1 cellular context compared by ENCODE assay signal in the genomic region with DNA sequence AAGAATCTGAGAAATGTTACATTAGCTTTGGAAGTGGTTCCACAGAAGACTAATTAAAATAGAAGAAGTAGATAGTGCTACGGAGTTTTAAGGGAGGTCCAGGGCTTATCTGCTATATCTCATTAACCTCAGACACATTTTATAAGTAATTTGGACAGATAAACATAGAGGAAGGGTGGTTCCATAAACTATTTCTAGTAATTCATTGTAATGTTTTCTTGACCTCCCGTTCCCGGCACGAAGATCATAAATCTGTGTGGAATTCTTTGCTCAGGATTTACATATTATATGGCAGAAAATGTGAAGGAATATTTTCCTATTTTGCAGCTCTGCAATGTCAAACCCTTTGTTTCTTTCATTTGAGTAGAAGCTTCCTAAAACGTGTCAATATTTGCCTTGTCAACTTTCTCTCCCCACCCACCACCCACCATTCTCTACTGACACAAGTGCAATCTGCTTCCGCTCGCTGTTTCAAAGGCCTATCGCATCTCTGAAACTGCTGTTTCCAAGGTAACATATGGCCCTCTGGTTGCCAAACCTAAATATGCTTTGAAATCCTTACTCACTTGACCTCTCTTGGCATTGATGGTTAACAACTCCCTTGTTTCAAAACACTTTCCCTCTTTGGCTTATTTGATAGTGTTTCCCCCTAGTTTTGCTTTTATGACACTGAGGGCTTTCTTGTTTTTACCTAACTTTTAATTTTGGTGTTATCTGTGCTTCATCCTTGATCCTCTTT.
A peak's percentile ranks its signal among the peaks of the same experiment; 100 is the strongest.
TF ChIP-seq lines count a peak whose summit lies in the region.

No MANE protein-coding gene starts in this region.

TF ChIP-seq in HepG2, 621 proteins besides CTCF, POLR2A, EP300 and RAD21 (continued from another document and continues in another):
- TF ChIP-seq, protein P1, sequence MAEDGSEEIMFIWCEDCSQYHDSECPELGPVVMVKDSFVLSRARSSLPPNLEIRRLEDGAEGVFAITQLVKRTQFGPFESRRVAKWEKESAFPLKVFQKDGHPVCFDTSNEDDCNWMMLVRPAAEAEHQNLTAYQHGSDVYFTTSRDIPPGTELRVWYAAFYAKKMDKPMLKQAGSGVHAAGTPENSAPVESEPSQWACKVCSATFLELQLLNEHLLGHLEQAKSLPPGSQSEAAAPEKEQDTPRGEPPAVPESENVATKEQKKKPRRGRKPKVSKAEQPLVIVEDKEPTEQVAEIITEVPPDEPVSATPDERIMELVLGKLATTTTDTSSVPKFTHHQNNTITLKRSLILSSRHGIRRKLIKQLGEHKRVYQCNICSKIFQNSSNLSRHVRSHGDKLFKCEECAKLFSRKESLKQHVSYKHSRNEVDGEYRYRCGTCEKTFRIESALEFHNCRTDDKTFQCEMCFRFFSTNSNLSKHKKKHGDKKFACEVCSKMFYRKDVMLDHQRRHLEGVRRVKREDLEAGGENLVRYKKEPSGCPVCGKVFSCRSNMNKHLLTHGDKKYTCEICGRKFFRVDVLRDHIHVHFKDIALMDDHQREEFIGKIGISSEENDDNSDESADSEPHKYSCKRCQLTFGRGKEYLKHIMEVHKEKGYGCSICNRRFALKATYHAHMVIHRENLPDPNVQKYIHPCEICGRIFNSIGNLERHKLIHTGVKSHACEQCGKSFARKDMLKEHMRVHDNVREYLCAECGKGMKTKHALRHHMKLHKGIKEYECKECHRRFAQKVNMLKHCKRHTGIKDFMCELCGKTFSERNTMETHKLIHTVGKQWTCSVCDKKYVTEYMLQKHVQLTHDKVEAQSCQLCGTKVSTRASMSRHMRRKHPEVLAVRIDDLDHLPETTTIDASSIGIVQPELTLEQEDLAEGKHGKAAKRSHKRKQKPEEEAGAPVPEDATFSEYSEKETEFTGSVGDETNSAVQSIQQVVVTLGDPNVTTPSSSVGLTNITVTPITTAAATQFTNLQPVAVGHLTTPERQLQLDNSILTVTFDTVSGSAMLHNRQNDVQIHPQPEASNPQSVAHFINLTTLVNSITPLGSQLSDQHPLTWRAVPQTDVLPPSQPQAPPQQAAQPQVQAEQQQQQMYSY (CRISPR knock-in tag; IDR thresholded peaks at IDR 0.05), result no peak
- TF ChIP-seq RFXAP (CRISPR knock-in tag; IDR thresholded peaks at IDR 0.05; ENCODE audit: borderline replicate concordance), result peak; percentile 98
- 0 out of 2 replicates have a peak, but pooled peaks have one; percentile 2 for TF ChIP-seq SMC3 (IDR thresholded peaks at IDR 0.05; ENCODE audit: low read length)
- no peak for TF ChIP-seq JARID2 (CRISPR knock-in tag; IDR thresholded peaks at IDR 0.05; ENCODE audit: insufficient replicate concordance)
- no peak for TF ChIP-seq SOX6 (IDR thresholded peaks at IDR 0.05)
- TF ChIP-seq SOX6 (CRISPR knock-in tag; IDR thresholded peaks at IDR 0.05), result peak; percentile 99
- TF ChIP-seq, protein P2, sequence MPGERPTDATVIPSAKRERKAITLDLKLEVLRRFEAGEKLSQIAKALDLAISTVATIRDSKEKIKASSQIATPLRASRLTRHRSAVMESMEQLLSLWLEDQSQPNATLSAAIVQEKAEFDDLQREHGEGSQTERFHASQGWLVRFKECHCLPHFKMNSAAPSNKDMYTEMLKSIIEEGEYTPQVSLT (CRISPR knock-in tag; IDR thresholded peaks at IDR 0.05; ENCODE audit: borderline replicate concordance, low read depth), result no peak
- TF ChIP-seq, protein P3, sequence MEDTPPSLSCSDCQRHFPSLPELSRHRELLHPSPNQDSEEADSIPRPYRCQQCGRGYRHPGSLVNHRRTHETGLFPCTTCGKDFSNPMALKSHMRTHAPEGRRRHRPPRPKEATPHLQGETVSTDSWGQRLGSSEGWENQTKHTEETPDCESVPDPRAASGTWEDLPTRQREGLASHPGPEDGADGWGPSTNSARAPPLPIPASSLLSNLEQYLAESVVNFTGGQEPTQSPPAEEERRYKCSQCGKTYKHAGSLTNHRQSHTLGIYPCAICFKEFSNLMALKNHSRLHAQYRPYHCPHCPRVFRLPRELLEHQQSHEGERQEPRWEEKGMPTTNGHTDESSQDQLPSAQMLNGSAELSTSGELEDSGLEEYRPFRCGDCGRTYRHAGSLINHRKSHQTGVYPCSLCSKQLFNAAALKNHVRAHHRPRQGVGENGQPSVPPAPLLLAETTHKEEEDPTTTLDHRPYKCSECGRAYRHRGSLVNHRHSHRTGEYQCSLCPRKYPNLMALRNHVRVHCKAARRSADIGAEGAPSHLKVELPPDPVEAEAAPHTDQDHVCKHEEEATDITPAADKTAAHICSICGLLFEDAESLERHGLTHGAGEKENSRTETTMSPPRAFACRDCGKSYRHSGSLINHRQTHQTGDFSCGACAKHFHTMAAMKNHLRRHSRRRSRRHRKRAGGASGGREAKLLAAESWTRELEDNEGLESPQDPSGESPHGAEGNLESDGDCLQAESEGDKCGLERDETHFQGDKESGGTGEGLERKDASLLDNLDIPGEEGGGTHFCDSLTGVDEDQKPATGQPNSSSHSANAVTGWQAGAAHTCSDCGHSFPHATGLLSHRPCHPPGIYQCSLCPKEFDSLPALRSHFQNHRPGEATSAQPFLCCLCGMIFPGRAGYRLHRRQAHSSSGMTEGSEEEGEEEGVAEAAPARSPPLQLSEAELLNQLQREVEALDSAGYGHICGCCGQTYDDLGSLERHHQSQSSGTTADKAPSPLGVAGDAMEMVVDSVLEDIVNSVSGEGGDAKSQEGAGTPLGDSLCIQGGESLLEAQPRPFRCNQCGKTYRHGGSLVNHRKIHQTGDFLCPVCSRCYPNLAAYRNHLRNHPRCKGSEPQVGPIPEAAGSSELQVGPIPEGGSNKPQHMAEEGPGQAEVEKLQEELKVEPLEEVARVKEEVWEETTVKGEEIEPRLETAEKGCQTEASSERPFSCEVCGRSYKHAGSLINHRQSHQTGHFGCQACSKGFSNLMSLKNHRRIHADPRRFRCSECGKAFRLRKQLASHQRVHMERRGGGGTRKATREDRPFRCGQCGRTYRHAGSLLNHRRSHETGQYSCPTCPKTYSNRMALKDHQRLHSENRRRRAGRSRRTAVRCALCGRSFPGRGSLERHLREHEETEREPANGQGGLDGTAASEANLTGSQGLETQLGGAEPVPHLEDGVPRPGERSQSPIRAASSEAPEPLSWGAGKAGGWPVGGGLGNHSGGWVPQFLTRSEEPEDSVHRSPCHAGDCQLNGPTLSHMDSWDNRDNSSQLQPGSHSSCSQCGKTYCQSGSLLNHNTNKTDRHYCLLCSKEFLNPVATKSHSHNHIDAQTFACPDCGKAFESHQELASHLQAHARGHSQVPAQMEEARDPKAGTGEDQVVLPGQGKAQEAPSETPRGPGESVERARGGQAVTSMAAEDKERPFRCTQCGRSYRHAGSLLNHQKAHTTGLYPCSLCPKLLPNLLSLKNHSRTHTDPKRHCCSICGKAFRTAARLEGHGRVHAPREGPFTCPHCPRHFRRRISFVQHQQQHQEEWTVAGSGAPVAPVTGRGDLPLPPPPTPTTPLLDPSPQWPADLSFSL (CRISPR knock-in tag; IDR thresholded peaks at IDR 0.05), result no peak
- TF ChIP-seq CC2D1A (CRISPR knock-in tag; IDR thresholded peaks at IDR 0.05), result no peak
- no peak for TF ChIP-seq IKZF1 (IDR thresholded peaks at IDR 0.05)
- no peak for TF ChIP-seq ZNF557 (CRISPR knock-in tag; IDR thresholded peaks at IDR 0.05)
- TF ChIP-seq ZNF326 (CRISPR knock-in tag; IDR thresholded peaks at IDR 0.05; ENCODE audit: borderline replicate concordance), result no peak
- TF ChIP-seq ZNF660 (CRISPR knock-in tag; IDR thresholded peaks at IDR 0.05; ENCODE audit: borderline replicate concordance, low read depth), result no peak
- no peak for TF ChIP-seq CENPT (CRISPR knock-in tag; IDR thresholded peaks at IDR 0.05; ENCODE audit: low read depth)
- no peak for TF ChIP-seq ZSCAN30 (CRISPR knock-in tag; IDR thresholded peaks at IDR 0.05)
- no peak for TF ChIP-seq XRCC5 (optimal IDR thresholded peaks at IDR 0.05; ENCODE audit: low read length)
- TF ChIP-seq, protein P4, sequence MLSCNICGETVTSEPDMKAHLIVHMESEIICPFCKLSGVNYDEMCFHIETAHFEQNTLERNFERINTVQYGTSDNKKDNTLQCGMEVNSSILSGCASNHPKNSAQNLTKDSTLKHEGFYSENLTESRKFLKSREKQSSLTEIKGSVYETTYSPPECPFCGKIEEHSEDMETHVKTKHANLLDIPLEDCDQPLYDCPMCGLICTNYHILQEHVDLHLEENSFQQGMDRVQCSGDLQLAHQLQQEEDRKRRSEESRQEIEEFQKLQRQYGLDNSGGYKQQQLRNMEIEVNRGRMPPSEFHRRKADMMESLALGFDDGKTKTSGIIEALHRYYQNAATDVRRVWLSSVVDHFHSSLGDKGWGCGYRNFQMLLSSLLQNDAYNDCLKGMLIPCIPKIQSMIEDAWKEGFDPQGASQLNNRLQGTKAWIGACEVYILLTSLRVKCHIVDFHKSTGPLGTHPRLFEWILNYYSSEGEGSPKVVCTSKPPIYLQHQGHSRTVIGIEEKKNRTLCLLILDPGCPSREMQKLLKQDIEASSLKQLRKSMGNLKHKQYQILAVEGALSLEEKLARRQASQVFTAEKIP (CRISPR knock-in tag; IDR thresholded peaks at IDR 0.05; ENCODE audit: borderline replicate concordance), result no peak
- no peak for TF ChIP-seq TSC22D2 (CRISPR knock-in tag; IDR thresholded peaks at IDR 0.05; ENCODE audit: borderline replicate concordance)
- TF ChIP-seq RBAK (CRISPR knock-in tag; IDR thresholded peaks at IDR 0.05), result no peak
- TF ChIP-seq NFE2 (CRISPR knock-in tag; IDR thresholded peaks at IDR 0.05), result no peak
- TF ChIP-seq ZNF670 (CRISPR knock-in tag; IDR thresholded peaks at IDR 0.05; ENCODE audit: borderline replicate concordance), result no peak
- TF ChIP-seq DMAP1 (CRISPR knock-in tag; IDR thresholded peaks at IDR 0.05), result no peak; the same call in 1 of the 2 replicates
- no peak for TF ChIP-seq HNRNPH1 (optimal IDR thresholded peaks at IDR 0.05; ENCODE audit: low read depth, low read length)
- no peak for TF ChIP-seq ZNF816 (CRISPR knock-in tag; IDR thresholded peaks at IDR 0.05; ENCODE audit: borderline replicate concordance)
- TF ChIP-seq NBN (conservative IDR thresholded peaks at IDR 0.05), result no peak
- TF ChIP-seq, protein P5, sequence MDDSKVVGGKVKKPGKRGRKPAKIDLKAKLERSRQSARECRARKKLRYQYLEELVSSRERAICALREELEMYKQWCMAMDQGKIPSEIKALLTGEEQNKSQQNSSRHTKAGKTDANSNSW (CRISPR knock-in tag; IDR thresholded peaks at IDR 0.05; ENCODE audit: borderline replicate concordance), result no peak
- no peak for TF ChIP-seq ZNF7 (CRISPR knock-in tag; IDR thresholded peaks at IDR 0.05)
- TF ChIP-seq ZNF263 (CRISPR knock-in tag; IDR thresholded peaks at IDR 0.05), result no peak
- peak; percentile 90 for TF ChIP-seq CEBPG (CRISPR knock-in tag; IDR thresholded peaks at IDR 0.05)
- TF ChIP-seq ZNF121 (CRISPR knock-in tag; IDR thresholded peaks at IDR 0.05), result no peak
- TF ChIP-seq PAF1 (CRISPR knock-in tag; IDR thresholded peaks at IDR 0.05), result no peak
- TF ChIP-seq ZNF543 (CRISPR knock-in tag; IDR thresholded peaks at IDR 0.05), result no peak
- no peak for TF ChIP-seq MTA3 (CRISPR knock-in tag; IDR thresholded peaks at IDR 0.05)
- TF ChIP-seq, protein P6, sequence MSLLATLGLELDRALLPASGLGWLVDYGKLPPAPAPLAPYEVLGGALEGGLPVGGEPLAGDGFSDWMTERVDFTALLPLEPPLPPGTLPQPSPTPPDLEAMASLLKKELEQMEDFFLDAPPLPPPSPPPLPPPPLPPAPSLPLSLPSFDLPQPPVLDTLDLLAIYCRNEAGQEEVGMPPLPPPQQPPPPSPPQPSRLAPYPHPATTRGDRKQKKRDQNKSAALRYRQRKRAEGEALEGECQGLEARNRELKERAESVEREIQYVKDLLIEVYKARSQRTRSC (CRISPR knock-in tag; IDR thresholded peaks at IDR 0.05; ENCODE audit: low read depth), result no peak
- TF ChIP-seq ZNF619 (CRISPR knock-in tag; IDR thresholded peaks at IDR 0.05), result no peak
- TF ChIP-seq ATRX (CRISPR knock-in tag; IDR thresholded peaks at IDR 0.05; ENCODE audit: borderline replicate concordance), result no peak
- peak; percentile 66 for TF ChIP-seq MAFF (IDR thresholded peaks at IDR 0.05; ENCODE audit: low read depth, low read length)
- TF ChIP-seq, protein P7, sequence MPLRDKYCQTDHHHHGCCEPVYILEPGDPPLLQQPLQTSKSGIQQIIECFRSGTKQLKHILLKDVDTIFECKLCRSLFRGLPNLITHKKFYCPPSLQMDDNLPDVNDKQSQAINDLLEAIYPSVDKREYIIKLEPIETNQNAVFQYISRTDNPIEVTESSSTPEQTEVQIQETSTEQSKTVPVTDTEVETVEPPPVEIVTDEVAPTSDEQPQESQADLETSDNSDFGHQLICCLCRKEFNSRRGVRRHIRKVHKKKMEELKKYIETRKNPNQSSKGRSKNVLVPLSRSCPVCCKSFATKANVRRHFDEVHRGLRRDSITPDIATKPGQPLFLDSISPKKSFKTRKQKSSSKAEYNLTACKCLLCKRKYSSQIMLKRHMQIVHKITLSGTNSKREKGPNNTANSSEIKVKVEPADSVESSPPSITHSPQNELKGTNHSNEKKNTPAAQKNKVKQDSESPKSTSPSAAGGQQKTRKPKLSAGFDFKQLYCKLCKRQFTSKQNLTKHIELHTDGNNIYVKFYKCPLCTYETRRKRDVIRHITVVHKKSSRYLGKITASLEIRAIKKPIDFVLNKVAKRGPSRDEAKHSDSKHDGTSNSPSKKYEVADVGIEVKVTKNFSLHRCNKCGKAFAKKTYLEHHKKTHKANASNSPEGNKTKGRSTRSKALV (CRISPR knock-in tag; IDR thresholded peaks at IDR 0.05), result no peak
- TF ChIP-seq NR2F2 (IDR thresholded peaks at IDR 0.05; ENCODE audit: borderline replicate concordance, low read depth), result peak; percentile 97
- TF ChIP-seq FOXK1 (CRISPR knock-in tag; IDR thresholded peaks at IDR 0.05; ENCODE audit: borderline replicate concordance, low read depth), result peak; percentile 89; the same call in 1 of the 2 replicates
- TF ChIP-seq, protein P8, sequence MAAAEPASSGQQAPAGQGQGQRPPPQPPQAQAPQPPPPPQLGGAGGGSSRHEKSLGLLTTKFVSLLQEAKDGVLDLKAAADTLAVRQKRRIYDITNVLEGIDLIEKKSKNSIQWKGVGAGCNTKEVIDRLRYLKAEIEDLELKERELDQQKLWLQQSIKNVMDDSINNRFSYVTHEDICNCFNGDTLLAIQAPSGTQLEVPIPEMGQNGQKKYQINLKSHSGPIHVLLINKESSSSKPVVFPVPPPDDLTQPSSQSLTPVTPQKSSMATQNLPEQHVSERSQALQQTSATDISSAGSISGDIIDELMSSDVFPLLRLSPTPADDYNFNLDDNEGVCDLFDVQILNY (CRISPR knock-in tag; conservative IDR thresholded peaks at IDR 0.05), result no peak
- TF ChIP-seq, protein P9, sequence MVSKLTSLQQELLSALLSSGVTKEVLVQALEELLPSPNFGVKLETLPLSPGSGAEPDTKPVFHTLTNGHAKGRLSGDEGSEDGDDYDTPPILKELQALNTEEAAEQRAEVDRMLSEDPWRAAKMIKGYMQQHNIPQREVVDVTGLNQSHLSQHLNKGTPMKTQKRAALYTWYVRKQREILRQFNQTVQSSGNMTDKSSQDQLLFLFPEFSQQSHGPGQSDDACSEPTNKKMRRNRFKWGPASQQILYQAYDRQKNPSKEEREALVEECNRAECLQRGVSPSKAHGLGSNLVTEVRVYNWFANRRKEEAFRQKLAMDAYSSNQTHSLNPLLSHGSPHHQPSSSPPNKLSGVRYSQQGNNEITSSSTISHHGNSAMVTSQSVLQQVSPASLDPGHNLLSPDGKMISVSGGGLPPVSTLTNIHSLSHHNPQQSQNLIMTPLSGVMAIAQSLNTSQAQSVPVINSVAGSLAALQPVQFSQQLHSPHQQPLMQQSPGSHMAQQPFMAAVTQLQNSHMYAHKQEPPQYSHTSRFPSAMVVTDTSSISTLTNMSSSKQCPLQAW (CRISPR knock-in tag; IDR thresholded peaks at IDR 0.05), result peak; percentile 84
- TF ChIP-seq NR3C1 (CRISPR knock-in tag; IDR thresholded peaks at IDR 0.05), result no peak
- TF ChIP-seq ZMYM3 (CRISPR knock-in tag; IDR thresholded peaks at IDR 0.05), result peak; percentile 27; the same call in 1 of the 2 replicates
- TF ChIP-seq IRX3 (CRISPR knock-in tag; IDR thresholded peaks at IDR 0.05; ENCODE audit: borderline replicate concordance, low read depth), result no peak
- no peak for TF ChIP-seq EZH2 (conservative IDR thresholded peaks at IDR 0.05; ENCODE audit: low read depth, low read length)
- TF ChIP-seq ARNT (IDR thresholded peaks at IDR 0.05), result no peak
